Comparison of ENCODE assay signal across 18 cellular contexts in the genomic region with DNA sequence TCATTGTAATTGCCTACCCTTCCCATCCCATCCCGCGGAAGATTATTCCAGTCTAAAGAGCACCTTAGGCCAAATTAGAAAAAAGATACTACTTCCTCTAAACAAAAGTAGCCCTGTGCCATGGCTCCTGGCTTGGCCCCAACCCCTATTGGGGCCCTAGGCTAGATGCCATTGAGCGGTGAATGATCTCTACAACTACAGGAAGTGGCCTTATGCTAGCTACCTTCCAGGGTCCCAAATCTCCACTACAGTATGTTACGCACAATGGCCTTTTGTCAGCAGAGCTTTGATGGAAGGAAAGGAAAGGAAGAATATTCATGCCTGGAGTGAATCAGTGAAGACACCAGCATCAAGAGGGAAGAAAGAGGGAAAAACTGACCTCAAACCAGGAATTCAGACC.
A peak's percentile ranks its signal among the peaks of the same experiment; 100 is the strongest.
DNase-seq lines count a peak whose midpoint lies in the region; ATAC-seq, FAIRE-seq and TF ChIP-seq lines count a peak whose summit lies in the region.
"Had no signal": no experiment of that assay in that cellular context is flagged by ENCODE, and none has a peak within 500 bp of the region (broad histone marks: within the 10 kb centered on the region; RNA-seq: fewer than 3 reads in every experiment).

No MANE protein-coding gene starts in this region.

- H3K56ac ChIP-seq in H1 (replicated peaks; ENCODE audit: insufficient read length, low read depth, low read length) = no peak overlapping the region

- H2BK5ac ChIP-seq in H1 (ENCODE audit: low read depth, low read length) = no peak overlapping the region

- no peak overlapping the region for H2BK12ac ChIP-seq in H1 (ENCODE audit: low read depth, low read length)

- H4K20me1 ChIP-seq in H1 (replicated peaks in 1 of 2; ENCODE audit: control insufficient read depth in 1 of 2, insufficient read depth in 2 of 2, low read length in 2 of 2) = no peaks in the 10 kb centered on the region

- no peak overlapping the region for H4K8ac ChIP-seq in H1 (ENCODE audit: extremely low read depth, insufficient read depth, low read length)

- WGBS in H1 (ENCODE audit: extremely low coverage in 1 of 2, insufficient coverage in 1 of 2, insufficient read length in 1 of 2, insufficient replicate concordance in 2 of 2, low coverage in 1 of 2, low lambda C conversion rate in 2 of 2, missing lambda C conversion rate in 1 of 2), 2 experiments = 70% methylated on average over 4 of the region's 4 CpGs; no CpG with 5 or more reads in 1 of the 2 experiments

- intact Hi-C loops in Panc1 (cut with micrococcal nuclease; ENCODE audit: unreplicated experiment) = no loop called here

- H3K23ac ChIP-seq in H1 (ENCODE audit: insufficient read length) = no peak overlapping the region

- peaks cover 4% of the 10 kb centered on the region for H3K9me3 Mint-ChIP-seq in neural crest cell

- no peak overlapping the region for H3K4me3 ChIP-seq in Panc1 (ENCODE audit: low read depth in 2 of 2, low read length in 2 of 2)
- H3K4me3 ChIP-seq in H1 (ENCODE audit: extremely low read depth in 1 of 4, insufficient read depth in 2 of 4, low read depth in 3 of 4, low read length in 4 of 4) = no peak overlapping the region
- H3K4me3 ChIP-seq: GM12878 had no signal

- H2BK20ac ChIP-seq in H1 (ENCODE audit: low read length) = no peak overlapping the region

- H4K91ac ChIP-seq in H1 (replicated peaks; ENCODE audit: insufficient read length, low read length) = no peak overlapping the region

- H3K79me1 ChIP-seq in H1 (ENCODE audit: low read depth, low read length) = no peaks in the 10 kb centered on the region

- no peak overlapping the region for H3K4ac ChIP-seq in H1 (replicated peaks; ENCODE audit: insufficient read length, low read depth, low read length)

- no peaks in the 10 kb centered on the region for H3K23me2 ChIP-seq in H1 (ENCODE audit: low read depth, low read length)

- FAIRE-seq in H1 (lab: Jason Lieb, UNC) (no peak), D721Med (lab: Jason Lieb, UNC) (no peak)
- FAIRE-seq: GM12878, GM19239 had no signal

- H3K18ac ChIP-seq in H1 (ENCODE audit: extremely low read depth, low read length) = no peak overlapping the region

- H3K27me3 Mint-ChIP-seq in neural crest cell (ENCODE audit: low read depth) = no peaks in the 10 kb centered on the region

- H4K5ac ChIP-seq in H1 (ENCODE audit: insufficient read length, low read depth, low read length) = no peak overlapping the region

- H3K27me3 ChIP-seq in Panc1 (ENCODE audit: control insufficient read depth, insufficient read depth, low read length) = no peaks in the 10 kb centered on the region
- no peaks in the 10 kb centered on the region for H3K27me3 ChIP-seq in H1 (replicated peaks in 1 of 4; ENCODE audit: control insufficient read depth in 3 of 4, extremely low read depth in 1 of 4, insufficient read depth in 3 of 4, low read length in 3 of 4)

- 0 out of 2 replicates have a peak overlapping the region, but pooled peaks have one; percentile 23 for H2AFZ ChIP-seq in H1 (ENCODE audit: low read length)

- TF ChIP-seq CTCF in Panc1 (IDR thresholded peaks at IDR 0.05) (no peak), H1 (IDR thresholded peaks at IDR 0.05; ENCODE audit: control extremely low read depth in 1 of 3, insufficient read depth in 1 of 3, low read depth in 1 of 3, low read length in 3 of 3) (no peak), neural crest cell (conservative IDR thresholded peaks at IDR 0.05) (no peak), D721Med (IDR thresholded peaks at IDR 0.05; ENCODE audit: insufficient read depth, missing control alignments) (no peak)

- TF ChIP-seq RAD21 in H1 (IDR thresholded peaks at IDR 0.05 in 1 of 2, conservative IDR thresholded peaks at IDR 0.05 in 1 of 2; ENCODE audit: low read depth in 2 of 2, low read length in 2 of 2) = no peak

- peak overlapping the region; percentile 76 for H3K27ac Mint-ChIP-seq in neural crest cell (ENCODE audit: unreplicated experiment)
- H3K27ac Mint-ChIP-seq: CD4-positive, alpha-beta memory T cell; H9 had no signal

- no peak for TF ChIP-seq EP300 in H1 (IDR thresholded peaks at IDR 0.05; ENCODE audit: borderline replicate concordance in 1 of 2, low read depth in 2 of 2, low read length in 2 of 2)

- peaks cover 10% of the 10 kb centered on the region for H3K4me1 Mint-ChIP-seq in neural crest cell
- H3K4me1 Mint-ChIP-seq: CD4-positive, alpha-beta memory T cell had no signal

- no peak overlapping the region for H3K9ac ChIP-seq in H1 (replicated peaks in 1 of 4; ENCODE audit: extremely low read depth in 1 of 4, low read depth in 3 of 4, low read length in 3 of 4)

- H3K4me2 ChIP-seq in H1 (ENCODE audit: insufficient read depth in 1 of 2, low read depth in 2 of 2, low read length in 2 of 2) = no peak overlapping the region

- in situ Hi-C loops in Panc1 (cut with HindIII; ENCODE audit: low pct_unique_long_range_greater_than_20kb, low sequenced_read_pairs) = no loop called here

- CTCF ChIA-PET in Panc1 (lab: Charles Lee) = no interaction called here
- CTCF ChIA-PET in H1 (lab: Charles Lee; ENCODE audit: partially characterized antibody) = no interaction called here

- H3K14ac ChIP-seq in H1 (ENCODE audit: insufficient read length) = no peak overlapping the region

- no peaks in the 10 kb centered on the region for H3K36me3 Mint-ChIP-seq in neural crest cell (ENCODE audit: low read depth)
- H3K36me3 Mint-ChIP-seq: CD4-positive, alpha-beta memory T cell had no signal

- POLR2A ChIA-PET in Panc1 (lab: Charles Lee) = no interaction called here
- POLR2A ChIA-PET in H1 (lab: Charles Lee; ENCODE audit: partially characterized antibody) = no interaction called here

- H2BK120ac ChIP-seq in H1 (replicated peaks; ENCODE audit: low read depth, low read length) = no peak overlapping the region

- H2BK15ac ChIP-seq in H1 (ENCODE audit: low read length) = no peak overlapping the region

- H3K36me3 ChIP-seq in Panc1 (ENCODE audit: control insufficient read depth, insufficient read depth, low read length) = no peaks in the 10 kb centered on the region
- H3K36me3 ChIP-seq in H1 (ENCODE audit: control insufficient read depth in 2 of 4, insufficient read depth in 4 of 4, low read length in 3 of 4) = no peaks in the 10 kb centered on the region

- peak overlapping the region; percentile 58; the same call in 1 of the 2 replicates for H3K27ac ChIP-seq in Panc1 (ENCODE audit: low read length)
- H3K27ac ChIP-seq in H1 (ENCODE audit: low read depth, low read length) = no peak overlapping the region

- ATAC-seq in Panc1 = no peak
- no peak for ATAC-seq in GM21360 (IDR thresholded peaks at IDR 0.05; ENCODE audit: unreplicated experiment)
- ATAC-seq: GM12878, HCT116 had no signal

- H3K9me3 ChIP-seq in Panc1 (ENCODE audit: control insufficient read depth, insufficient read depth, low read depth, low read length) (no peaks in the 10 kb centered on the region), H1 (ENCODE audit: insufficient read depth in 2 of 2, low read depth in 1 of 2, low read length in 1 of 2) (no peaks in the 10 kb centered on the region)

- no peaks in the 10 kb centered on the region for H3K79me2 ChIP-seq in H1 (ENCODE audit: control insufficient read depth in 1 of 2, insufficient read depth in 2 of 2, low read length in 2 of 2)

- no peak overlapping the region for H2AK5ac ChIP-seq in H1 (ENCODE audit: low read depth, low read length)

- BruUV-seq in Panc1 (replicated peaks; lab: Mats Ljungman, UMichigan) = no TSS peak

- no peaks in the 10 kb centered on the region for H3K4me1 ChIP-seq in Panc1 (ENCODE audit: control insufficient read depth, insufficient read depth, low read length)
- H3K4me1 ChIP-seq in H1 (replicated peaks in 1 of 4; ENCODE audit: control insufficient read depth in 3 of 4, insufficient read depth in 4 of 4, low read length in 3 of 4) = no peaks in the 10 kb centered on the region
- H3K4me1 ChIP-seq: Caco-2 had no signal

- no peak for TF ChIP-seq POLR2A in H1 (IDR thresholded peaks at IDR 0.05; ENCODE audit: control extremely low read depth in 1 of 2, low read depth in 2 of 2, low read length in 2 of 2)

- DNase-seq in Panc1 (ENCODE audit: low read depth, low spot score) (no peak), H1 (ENCODE audit: low read depth in 1 of 2, low spot score in 2 of 2) (no peak), neural crest cell (ENCODE audit: low read depth, low spot score) (no peak), D721Med (ENCODE audit: insufficient read length, low spot score) (no peak), H4 (ENCODE audit: low spot score) (no peak)
- DNase-seq: C1 segment of cervical spinal cord; Caco-2; CD4-positive, alpha-beta memory T cell; DMS 273 treated with DMSO at 0.1 percent for 48 hours; DMS79; EL; GDM1; GOT3; H9 had no signal

- no peak overlapping the region for H3K4me3 Mint-ChIP-seq in neural crest cell
- H3K4me3 Mint-ChIP-seq: CD4-positive, alpha-beta memory T cell; H9 had no signal

TF ChIP-seq in H1, 55 proteins besides CTCF, POLR2A, EP300 and RAD21:
- TF ChIP-seq SIX5 (IDR thresholded peaks at IDR 0.05; ENCODE audit: low read depth, low read length) = no peak
- no peak for TF ChIP-seq TAF7 (optimal IDR thresholded peaks at IDR 0.05; ENCODE audit: borderline replicate concordance, low read depth, low read length)
- TF ChIP-seq EGR1 (IDR thresholded peaks at IDR 0.05; ENCODE audit: borderline replicate concordance, low read depth, low read length) = no peak
- TF ChIP-seq CTBP2 (IDR thresholded peaks at IDR 0.05; ENCODE audit: borderline replicate concordance, insufficient read depth, insufficient read length, low read length) = no peak
- no peak for TF ChIP-seq MAFK (IDR thresholded peaks at IDR 0.05; ENCODE audit: low read depth, low read length)
- no peak for TF ChIP-seq POLR2AphosphoS5 (IDR thresholded peaks at IDR 0.05; ENCODE audit: low read depth, low read length)
- TF ChIP-seq KDM5A (IDR thresholded peaks at IDR 0.05; ENCODE audit: low read length) = no peak
- no peak for TF ChIP-seq ZNF274 (IDR thresholded peaks at IDR 0.05; ENCODE audit: borderline replicate concordance, extremely low read depth, low read length)
- no peak for TF ChIP-seq CEBPB (IDR thresholded peaks at IDR 0.05; ENCODE audit: low read depth, low read length)
- TF ChIP-seq CHD2 (IDR thresholded peaks at IDR 0.05; ENCODE audit: low read length) = no peak
- TF ChIP-seq HDAC6 (IDR thresholded peaks at IDR 0.05; ENCODE audit: low read depth, low read length) = no peak
- TF ChIP-seq RBBP5 (IDR thresholded peaks at IDR 0.05; ENCODE audit: borderline replicate concordance, low read depth, low read length) = no peak
- no peak for TF ChIP-seq RNF2 (IDR thresholded peaks at IDR 0.05; ENCODE audit: borderline replicate concordance, low read depth, low read length, missing control alignments, poor library complexity, severe bottlenecking)
- no peak for TF ChIP-seq NANOG (IDR thresholded peaks at IDR 0.05; ENCODE audit: insufficient read depth, low read depth, low read length, poor library complexity, severe bottlenecking)
- TF ChIP-seq SIRT6 (IDR thresholded peaks at IDR 0.05; ENCODE audit: low read length) = no peak
- no peak for TF ChIP-seq SRF (IDR thresholded peaks at IDR 0.05; ENCODE audit: low read depth, low read length)
TF ChIP-seq in H1: peak in this region for 0.
